19 cellular contexts compared by ENCODE assay signal in genomic region chr1:53090227-53091147, GRCh38. TPM values are rescaled to one million over a fixed set of nuclear protein-coding genes. Genes with fewer than 3 reads are reported as not detected.
DNase-seq lines count a peak whose midpoint lies in the region; ATAC-seq and TF ChIP-seq lines count a peak whose summit lies in the region.
"Had no signal": no experiment of that assay in that cellular context is flagged by ENCODE, and none has a peak within 500 bp of the region (broad histone marks: within the 10 kb centered on the region; RNA-seq: fewer than 3 reads in every experiment).

No MANE protein-coding gene starts in this region.

- peak overlapping the region; percentile 47 to 53 for H3K4me3 Mint-ChIP-seq in effector memory CD8-positive, alpha-beta T cell
- H3K4me3 Mint-ChIP-seq: activated naive CD4-positive, alpha-beta T cell treated with anti-CD3 and anti-CD28 coated beads for 36 hours; naive B cell had no signal

- TF ChIP-seq POLR2A in NB4 (IDR thresholded peaks at IDR 0.05; ENCODE audit: extremely low read depth, insufficient read length) (peak; percentile 35), transverse colon (IDR thresholded peaks at IDR 0.05) (no peak)

- H3K9me3 ChIP-seq in lower lobe of right lung: no peaks in the 10 kb centered on the region
- H3K9me3 ChIP-seq in transverse colon: no peaks in the 10 kb centered on the region
- H3K9me3 ChIP-seq: BE2C, esophagus muscularis mucosa, prostate gland, suprapubic skin had no signal

- H3K36me3 ChIP-seq in lower lobe of right lung (no peaks in the 10 kb centered on the region), transverse colon (no peaks in the 10 kb centered on the region)
- H3K36me3 ChIP-seq: BE2C, prostate gland, suprapubic skin had no signal

- intact Hi-C loops in lower lobe of right lung (cut with DNase I) (no loop called here), transverse colon (cut with DNase I; ENCODE audit: low total_unique reads) (no loop called here)

- H3K4me3 ChIP-seq in NB4 (ENCODE audit: low read depth, low read length) (no peak overlapping the region), lower lobe of right lung (no peak overlapping the region), transverse colon (no peak overlapping the region)
- H3K4me3 ChIP-seq: esophagus muscularis mucosa, prostate gland, suprapubic skin had no signal

- ATAC-seq in effector memory CD8-positive, alpha-beta T cell (replicated peaks): peak; percentile 93
- ATAC-seq in lower lobe of right lung (peak; percentile 42 to 50), GM21381 (IDR thresholded peaks at IDR 0.05; ENCODE audit: unreplicated experiment) (no peak)
- ATAC-seq: Panc1 had no signal

- DNase-seq in NB4 (ENCODE audit: low read depth): peak; percentile 43
- peak in 2 of 3 experiments; percentile 7 to 12 for DNase-seq in effector memory CD8-positive, alpha-beta T cell
- peak; percentile 77 for DNase-seq in lower lobe of right lung
- DNase-seq in transverse colon: peak; percentile 65
- no peak for DNase-seq in NCI-H128 (lab: John Stamatoyannopoulos, UW; ENCODE audit: unreplicated experiment)
- DNase-seq in NCI-H2107 (lab: John Stamatoyannopoulos, UW): no peak
- DNase-seq: activated CD4-positive, CD25-positive, alpha-beta regulatory T cell treated with anti-CD3 and anti-CD28 coated beads, Interleukin-2, amount 50 U/mL, for 72 hours; activated naive CD4-positive, alpha-beta T cell treated with anti-CD3 and anti-CD28 coated beads for 36 hours; BE2C; kidney glomerular epithelial cell; naive B cell; NCI-H2029 treated with DMSO at 0.1 percent for 48 hours; NCI-H526 treated with DMSO at 0.1 percent for 48 hours had no signal

- no peak for TF ChIP-seq EP300 in transverse colon (IDR thresholded peaks at IDR 0.05; ENCODE audit: low read depth)

- H3K27me3 ChIP-seq in lower lobe of right lung (ENCODE audit: low read depth): no peaks in the 10 kb centered on the region
- no peaks in the 10 kb centered on the region for H3K27me3 ChIP-seq in transverse colon
- H3K27me3 ChIP-seq: BE2C, esophagus muscularis mucosa, suprapubic skin had no signal

- peak overlapping the region; percentile 20 to 65 for H3K27ac Mint-ChIP-seq in effector memory CD8-positive, alpha-beta T cell
- H3K27ac Mint-ChIP-seq: activated naive CD4-positive, alpha-beta T cell treated with anti-CD3 and anti-CD28 coated beads for 36 hours had no signal

- TF ChIP-seq CTCF in NB4 (IDR thresholded peaks at IDR 0.05; ENCODE audit: low read depth, low read length) (no peak), lower lobe of right lung (IDR thresholded peaks at IDR 0.05) (no peak), transverse colon (IDR thresholded peaks at IDR 0.05) (no peak)

- H3K36me3 Mint-ChIP-seq in effector memory CD8-positive, alpha-beta T cell (ENCODE audit: insufficient read depth): peaks cover 6% of the 10 kb centered on the region
- H3K36me3 Mint-ChIP-seq: naive B cell had no signal

- H3K27ac ChIP-seq in lower lobe of right lung: no peak overlapping the region
- peak overlapping the region in 2 of 4 donors; percentile 3 to 6 for H3K27ac ChIP-seq in transverse colon
- H3K27ac ChIP-seq: prostate gland, suprapubic skin had no signal

- WGBS in transverse colon (ENCODE audit: low coverage in 1 of 2), 2 donors: 79% methylated on average over 25 of the region's 37 CpGs; no CpG with 5 or more reads in 1 of the 2 donors

- peaks cover 0 to 2% of the 10 kb centered on the region in 2 donors for H3K4me1 Mint-ChIP-seq in effector memory CD8-positive, alpha-beta T cell (ENCODE audit: low read depth in 2 of 2)
- H3K4me1 Mint-ChIP-seq: naive B cell had no signal

- H3K9me3 Mint-ChIP-seq in effector memory CD8-positive, alpha-beta T cell: no peaks in the 10 kb centered on the region
- H3K9me3 Mint-ChIP-seq: activated naive CD4-positive, alpha-beta T cell treated with anti-CD3 and anti-CD28 coated beads for 36 hours; naive B cell had no signal

- H3K4me1 ChIP-seq in lower lobe of right lung (peaks cover 7% of the 10 kb centered on the region), transverse colon (peaks cover 5 to 17% (median 9%) of the 10 kb centered on the region in 4 donors)
- H3K4me1 ChIP-seq: BE2C, suprapubic skin had no signal

- in situ Hi-C loops in transverse colon (cut with MboI; ENCODE audit: low pct_ligation_motif_present in 1 of 4, low pct_unique_long_range_greater_than_20kb in 1 of 4, low sequenced_read_pairs in 3 of 4): no loop called here

- H3K27me3 Mint-ChIP-seq in effector memory CD8-positive, alpha-beta T cell: no peaks in the 10 kb centered on the region

RNA-seq across cellular contexts. Expression of gene PODN, which starts 28.5 kb away (rescaled TPM):
- total RNA-seq in lower lobe of right lung: 64.0 TPM
- total RNA-seq in transverse colon: 10 to 100 TPM; 29.4 to 43.6 (median 35.6) TPM
- total RNA-seq: activated naive CD4-positive, alpha-beta T cell treated with anti-CD3 and anti-CD28 coated beads for 36 hours had no signal

RNA-seq across cellular contexts. Expression of gene SLC1A7, which starts 52.0 kb away (rescaled TPM):
- total RNA-seq in lower lobe of right lung: 0.68 TPM
- 1 to 10 TPM in 3 of 4 donors, not detected in 1; 1.1 to 1.6 (median 1.6) TPM for total RNA-seq in transverse colon
- total RNA-seq: activated naive CD4-positive, alpha-beta T cell treated with anti-CD3 and anti-CD28 coated beads for 36 hours; dermis microvascular lymphatic vessel endothelial cell; suprapubic skin had no signal

Comparison
In these comparisons a context has a peak if more than half of its experiments do, and no peak if none do; other contexts are left out.
1. DNase-seq: peak in NB4 (single experiment), effector memory CD8-positive, alpha-beta T cell (2 of 3), lower lobe of right lung (single experiment) and transverse colon (single experiment); none in NCI-H128 (single experiment) and NCI-H2107 (single experiment).